Comparison of ENCODE assay signal across 8 cellular contexts in genomic region chr3:138786788-138787276, GRCh38. TPM values are rescaled to one million over a fixed set of nuclear protein-coding genes. Genes with fewer than 3 reads are reported as not detected.
DNase-seq lines count a peak whose midpoint lies in the region; ATAC-seq and TF ChIP-seq lines count a peak whose summit lies in the region.

No MANE protein-coding gene starts in this region.

- TF ChIP-seq CTCF in fibroblast of pulmonary artery (IDR thresholded peaks at IDR 0.05; ENCODE audit: low read length, missing control alignments) (no peak), smooth muscle cell (IDR thresholded peaks at IDR 0.05; ENCODE audit: borderline replicate concordance, insufficient read depth, poor library complexity, severe bottlenecking) (no peak)

- H3K4me1 ChIP-seq in smooth muscle cell (ENCODE audit: low read depth), result no peaks in the 10 kb centered on the region

- no peaks in the 10 kb centered on the region for H3K27me3 ChIP-seq in smooth muscle cell (ENCODE audit: low read depth)

- H3K9ac ChIP-seq in SK-N-MC (ENCODE audit: insufficient read length), result no peak overlapping the region
- H3K9ac ChIP-seq in smooth muscle cell (ENCODE audit: low read depth), result no peak overlapping the region

- WGBS in smooth muscle cell (ENCODE audit: low lambda C conversion rate), result 73% methylated on average over 3 of the region's 3 CpGs

- H3K27ac ChIP-seq in SK-N-MC (peak overlapping the region; percentile 59), smooth muscle cell (ENCODE audit: low read depth) (no peak overlapping the region)

- no peak overlapping the region for H3K4me2 ChIP-seq in smooth muscle cell

- no peaks in the 10 kb centered on the region for H4K20me1 ChIP-seq in smooth muscle cell (ENCODE audit: low read depth)

- H2AFZ ChIP-seq in smooth muscle cell (ENCODE audit: low read depth), result no peak overlapping the region

- no peaks in the 10 kb centered on the region for H3F3A ChIP-seq in smooth muscle cell (ENCODE audit: low read depth)

- H3K9me3 ChIP-seq in SK-N-MC (ENCODE audit: low read depth, low read length) (no peaks in the 10 kb centered on the region), smooth muscle cell (replicated peaks; ENCODE audit: low read depth) (no peaks in the 10 kb centered on the region)

- H3K4me3 ChIP-seq in SK-N-MC (peak overlapping the region; percentile 56), fibroblast of pulmonary artery (replicated peaks; ENCODE audit: low read depth, low read length) (no peak overlapping the region), smooth muscle cell (no peak overlapping the region)

- H3K79me2 ChIP-seq in smooth muscle cell (ENCODE audit: low read depth), result no peaks in the 10 kb centered on the region

- peak; percentile 4 for DNase-seq in DMS153 (lab: John Stamatoyannopoulos, UW)
- DNase-seq in DMS153 treated with DMSO at 0.1 percent for 48 hours (lab: John Stamatoyannopoulos, UW; ENCODE audit: unreplicated experiment), result no peak
- peak; percentile 55 for DNase-seq in SK-N-MC (ENCODE audit: low read depth, low spot score)
- DNase-seq in fibroblast of pulmonary artery (ENCODE audit: low read depth), result peak; percentile 81
- DNase-seq in superior temporal gyrus (ENCODE audit: extremely low spot score), result peak; percentile 46
- DNase-seq in NAMALWA (ENCODE audit: low spot score), result no peak
- DNase-seq in smooth muscle cell (lab: John Stamatoyannopoulos, UW; ENCODE audit: unreplicated experiment), result no peak

- no peak for ATAC-seq in GM18907 (IDR thresholded peaks at IDR 0.05; ENCODE audit: unreplicated experiment)

- H3K36me3 ChIP-seq in SK-N-MC (ENCODE audit: insufficient read depth, low read length), result no peaks in the 10 kb centered on the region
- H3K36me3 ChIP-seq in smooth muscle cell (ENCODE audit: low read depth), result no peaks in the 10 kb centered on the region

RNA-seq across cellular contexts. Expression of gene PIK3CB, which starts 47.9 kb away (rescaled TPM):
- total RNA-seq in smooth muscle cell, result 3.6 and 4.5 TPM in 2 replicates
- polyA plus RNA-seq in smooth muscle cell, result 2.5 and 2.6 TPM in 2 replicates

Comparison
In these comparisons a context has a peak if more than half of its experiments do, and no peak if none do; other contexts are left out.
1. DNase-seq: peak in DMS153 (single experiment), SK-N-MC (single experiment), fibroblast of pulmonary artery (single experiment) and superior temporal gyrus (single experiment); none in DMS153 treated with DMSO at 0.1 percent for 48 hours (single experiment), NAMALWA (single experiment) and smooth muscle cell (single experiment).